In the genomic region with DNA sequence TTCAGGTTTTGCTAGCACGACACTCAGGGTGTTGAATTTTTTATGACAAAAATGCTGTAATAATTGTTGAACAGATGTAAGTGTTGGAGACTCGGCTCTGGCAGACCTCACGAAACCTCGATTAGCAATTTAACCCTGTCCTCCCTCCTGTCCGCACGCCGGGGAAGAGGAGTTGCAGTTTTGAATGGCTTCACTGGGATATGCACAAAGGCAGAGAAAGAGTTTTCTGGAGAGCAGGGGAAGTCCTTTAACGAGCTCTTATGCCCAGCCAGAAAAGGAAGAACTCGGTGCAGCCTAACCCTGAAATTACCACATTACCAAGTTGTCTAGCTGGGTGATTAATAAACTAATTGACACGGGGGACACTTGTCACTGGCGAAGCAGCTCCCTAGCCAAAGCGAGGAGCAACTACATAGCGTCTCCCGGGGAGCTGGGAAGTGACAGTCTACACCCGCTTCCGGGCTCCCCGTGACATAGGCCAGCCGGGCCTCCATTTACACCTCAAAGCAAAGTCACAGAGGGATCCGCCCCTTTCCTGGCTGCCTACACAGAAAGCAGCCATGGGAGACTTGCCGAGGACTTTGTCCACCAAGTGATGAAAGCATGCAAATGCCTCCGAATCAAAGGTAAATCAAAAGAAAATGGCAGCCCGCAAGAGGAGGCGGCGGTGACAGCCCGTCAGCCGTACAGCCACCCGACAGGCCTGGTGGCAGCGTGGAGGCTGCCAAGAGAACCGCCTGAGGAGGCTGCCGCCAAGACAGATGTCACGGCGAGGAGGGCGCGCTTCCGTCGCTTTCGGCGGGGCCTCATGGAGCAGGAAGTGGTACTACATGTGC, we compare ENCODE assay signal across 8 cellular contexts.
A peak's percentile ranks its signal among the peaks of the same experiment; 100 is the strongest.
DNase-seq lines count a peak whose midpoint lies in the region; ATAC-seq lines count a peak whose summit lies in the region.

No MANE protein-coding gene starts in this region.

- peak overlapping the region; percentile 4 for H3K4me3 ChIP-seq in mesendoderm (ENCODE audit: low read length)

- peak overlapping the region; percentile 26 for H3K4me2 ChIP-seq in mesendoderm (ENCODE audit: low read length)

- H3K36me3 Mint-ChIP-seq in T-helper 2 cell treated with Interferon-gamma antibody and Interleukin-4, amounts not matched to agents 5 μg/mL and 100 μg/mL, for 36 hours (ENCODE audit: low read depth) = peaks cover 65% of the 10 kb centered on the region

- H3K18ac ChIP-seq in mesendoderm (ENCODE audit: low read length) = peak overlapping the region; percentile 43

- no peak overlapping the region for H2BK15ac ChIP-seq in mesendoderm (replicated peaks; ENCODE audit: low read depth)

- H3K4me3 Mint-ChIP-seq in T-helper 2 cell treated with Interferon-gamma antibody and Interleukin-4, amounts not matched to agents 5 μg/mL and 100 μg/mL, for 36 hours = peak overlapping the region; percentile 93

- H3K23ac ChIP-seq in mesendoderm (ENCODE audit: low read length) = no peak overlapping the region

- WGBS in mesendoderm (ENCODE audit: extremely low coverage, insufficient coverage, low lambda C conversion rate) = no CpG with 5 or more reads among the region's 38 CpGs

- H3K27ac ChIP-seq in mesendoderm (ENCODE audit: low read depth, low read length) = peak overlapping the region; percentile 52

- H3K9ac ChIP-seq in mesendoderm (ENCODE audit: low read length) = peak overlapping the region; percentile 34

- H2AK5ac ChIP-seq in mesendoderm (ENCODE audit: low read length) = no peak overlapping the region

- H3K79me2 ChIP-seq in mesendoderm (ENCODE audit: control insufficient read depth, insufficient read depth, low read length) = no peaks in the 10 kb centered on the region

- H3K4me1 Mint-ChIP-seq in T-helper 2 cell treated with Interferon-gamma antibody and Interleukin-4, amounts not matched to agents 5 μg/mL and 100 μg/mL, for 36 hours (ENCODE audit: low read depth) = peaks cover 59% of the 10 kb centered on the region

- H4K8ac ChIP-seq in mesendoderm (ENCODE audit: low read depth, low read length) = no peak overlapping the region

- no peaks in the 10 kb centered on the region for H3K27me3 ChIP-seq in mesendoderm (ENCODE audit: insufficient read depth, low read length, poor library complexity)

- DNase-seq in AG08395 (ENCODE audit: low spot score) (peak; percentile 12), astrocyte of the hippocampus (ENCODE audit: low read depth, low spot score) (peak; percentile 30), mesendoderm (peak; percentile 89), LoVo (ENCODE audit: low spot score) (no peak)
- DNase-seq in T-helper 2 cell treated with Interferon-gamma antibody and Interleukin-4, amounts not matched to agents 5 μg/mL and 100 μg/mL, for 36 hours (ENCODE audit: low spot score) = peak; percentile 83
- peak; percentile 57 for DNase-seq in stimulated activated CD8-positive, alpha-beta memory T cell treated with anti-CD3 and anti-CD28 coated beads, Interleukin-4, amount 100 ng/mL, for 24 hours (ENCODE audit: low read depth)

- H3K27ac Mint-ChIP-seq in T-helper 2 cell treated with Interferon-gamma antibody and Interleukin-4, amounts not matched to agents 5 μg/mL and 100 μg/mL, for 36 hours = peak overlapping the region; percentile 96

- H3K4ac ChIP-seq in mesendoderm (ENCODE audit: low read depth, low read length) = no peak overlapping the region

- H3K4me1 ChIP-seq in mesendoderm (ENCODE audit: control insufficient read depth, low read depth, low read length) = peaks cover 3% of the 10 kb centered on the region

- peak overlapping the region; percentile 47 for H2BK120ac ChIP-seq in mesendoderm (ENCODE audit: low read depth, low read length)

- H3K27me3 Mint-ChIP-seq in T-helper 2 cell treated with Interferon-gamma antibody and Interleukin-4, amounts not matched to agents 5 μg/mL and 100 μg/mL, for 36 hours (ENCODE audit: low read depth) = no peaks in the 10 kb centered on the region

- H2BK5ac ChIP-seq in mesendoderm (ENCODE audit: low read length) = no peak overlapping the region

- no peak overlapping the region for H4K5ac ChIP-seq in mesendoderm (ENCODE audit: low read length)

- H3K9me3 Mint-ChIP-seq in T-helper 2 cell treated with Interferon-gamma antibody and Interleukin-4, amounts not matched to agents 5 μg/mL and 100 μg/mL, for 36 hours = peaks cover 34% of the 10 kb centered on the region

- ATAC-seq in GM21526 (IDR thresholded peaks at IDR 0.05; ENCODE audit: low FRiP score, unreplicated experiment) = no peak
- ATAC-seq in HG03442 (IDR thresholded peaks at IDR 0.05; ENCODE audit: unreplicated experiment) = no peak

- no peaks in the 10 kb centered on the region for H3K36me3 ChIP-seq in mesendoderm (ENCODE audit: control insufficient read depth, insufficient read depth, low read length)

- peak overlapping the region; percentile 80 for H3K56ac ChIP-seq in mesendoderm (ENCODE audit: low read length)

- no peaks in the 10 kb centered on the region for H3K79me1 ChIP-seq in mesendoderm (ENCODE audit: low read length)
